Comparison of ENCODE assay signal across 9 cellular contexts in the genomic region with DNA sequence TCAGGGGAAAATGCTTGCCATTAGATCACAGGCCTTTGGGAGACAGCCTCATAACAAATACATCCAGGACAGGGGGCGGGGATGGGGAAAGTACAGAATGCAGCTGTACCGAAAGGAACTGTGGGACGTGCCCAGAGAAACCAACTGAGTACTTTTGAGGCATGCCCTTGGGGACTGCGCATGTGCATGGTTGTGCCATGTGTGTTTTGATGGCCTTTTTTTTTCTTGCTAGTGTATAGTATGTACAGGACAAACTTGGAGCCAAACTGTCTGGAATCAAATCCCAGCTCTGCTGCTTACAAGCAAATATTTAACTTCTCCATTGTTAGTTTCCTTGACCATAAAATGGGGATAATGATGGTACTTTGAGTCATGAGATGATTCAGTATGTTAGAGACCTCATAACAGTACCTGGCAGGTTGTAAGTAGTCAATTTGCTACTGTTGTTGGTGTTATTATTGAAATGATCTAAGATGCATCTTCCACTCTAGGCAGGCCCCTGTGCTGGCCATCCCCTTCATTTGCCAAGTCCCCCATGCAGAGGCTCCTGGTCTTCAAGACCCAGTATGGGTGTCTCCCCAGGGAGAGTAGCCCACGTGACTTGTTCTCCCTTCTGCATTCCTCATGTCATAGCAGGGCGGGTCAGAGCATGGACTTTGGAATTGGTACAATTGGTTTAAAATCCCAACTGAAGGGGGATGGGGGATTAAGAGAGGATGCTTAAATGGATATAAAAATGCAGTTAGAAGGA.
A peak's percentile ranks its signal among the peaks of the same experiment; 100 is the strongest.
DNase-seq lines count a peak whose midpoint lies in the region; ATAC-seq, FAIRE-seq and TF ChIP-seq lines count a peak whose summit lies in the region.
"Had no signal": no experiment of that assay in that cellular context is flagged by ENCODE, and none has a peak within 500 bp of the region (broad histone marks: within the 10 kb centered on the region; RNA-seq: fewer than 3 reads in every experiment).

No MANE protein-coding gene starts in this region.

- H3K4me1 ChIP-seq in tibial artery: peaks cover 0 to 70% (median 46%) of the 10 kb centered on the region in 4 donors

- intact Hi-C loops in Right ventricle myocardium superior (cut with DNase I): no loop called here
- intact Hi-C loops in Right ventricle myocardium inferior (cut with DNase I): no loop called here
- intact Hi-C loops in tibial artery (cut with DNase I; ENCODE audit: low total_unique reads): no loop called here

- H3K27me3 ChIP-seq in tibial artery: no peaks in the 10 kb centered on the region

- DNase-seq in Right ventricle myocardium superior: no peak
- no peak for DNase-seq in Right ventricle myocardium inferior (ENCODE audit: missing footprints)
- DNase-seq in RCC 7860 (ENCODE audit: low spot score): peak; percentile 98
- DNase-seq in germinal center (ENCODE audit: low spot score): peak; percentile 12
- no peak for DNase-seq in tibial artery
- DNase-seq in NCI-H2081 treated with DMSO at 0.1 percent for 48 hours (lab: John Stamatoyannopoulos, UW): no peak
- no peak for DNase-seq in HTR-8/SVneo (ENCODE audit: insufficient read length, low spot score)
- DNase-seq: NCI-H524 had no signal

- FAIRE-seq in RCC 7860 (lab: Jason Lieb, UNC) (peak; percentile 95), HTR-8/SVneo (lab: Jason Lieb, UNC) (no peak)

- peak overlapping the region; percentile 27 to 35 for H3K27ac ChIP-seq in tibial artery

- no peaks in the 10 kb centered on the region for H3K36me3 ChIP-seq in tibial artery

- H3K4me3 ChIP-seq in tibial artery: no peak overlapping the region

- TF ChIP-seq CTCF in tibial artery (IDR thresholded peaks at IDR 0.05): no peak

- H3K9me3 ChIP-seq in tibial artery: no peaks in the 10 kb centered on the region

- ATAC-seq in Right ventricle myocardium superior (ENCODE audit: poor library complexity) (peak; percentile 43), Right ventricle myocardium inferior (no peak), HG03378 (IDR thresholded peaks at IDR 0.05; ENCODE audit: unreplicated experiment) (no peak)

Comparison
In these comparisons a context has a peak if more than half of its experiments do, and no peak if none do; other contexts are left out.
1. DNase-seq: peak in RCC 7860 (single experiment) and germinal center (single experiment); none in Right ventricle myocardium superior (single experiment), Right ventricle myocardium inferior (single experiment), tibial artery (0 of 2), NCI-H2081 treated with DMSO at 0.1 percent for 48 hours (single experiment) and HTR-8/SVneo (single experiment).